In the genomic region with DNA sequence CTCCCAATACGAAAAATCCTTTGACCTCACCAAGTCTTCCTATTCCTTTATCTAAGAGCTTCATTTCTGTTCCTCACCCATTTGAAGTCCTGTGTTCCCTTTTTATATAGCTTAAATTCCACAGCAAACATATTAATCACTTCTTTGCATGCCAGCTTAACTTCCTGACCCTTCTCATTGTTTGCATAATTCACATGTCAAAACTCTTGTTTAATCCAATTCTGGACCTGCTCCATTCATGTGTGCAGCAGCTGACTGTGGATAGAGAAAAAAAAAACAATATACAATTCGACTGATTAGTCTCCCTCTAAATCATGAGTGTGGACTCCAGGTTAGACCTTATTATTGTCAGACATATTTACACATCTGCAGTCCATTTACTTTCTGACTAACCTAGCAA, we compare ENCODE assay signal across 29 cellular contexts.
"Had no signal": no experiment of that assay in that cellular context is flagged by ENCODE, and none has a peak within 500 bp of the region (broad histone marks: within the 10 kb centered on the region; RNA-seq: fewer than 3 reads in every experiment).

No MANE protein-coding gene starts in this region.

- H3K27ac ChIP-seq: adrenal gland, body of pancreas, breast epithelium, KMS-11, SJCRH30, SK-N-MC had no signal

- H3K4me3 ChIP-seq: adrenal gland, body of pancreas, breast epithelium, SJCRH30, SK-N-MC had no signal

- H3K36me3 ChIP-seq: adrenal gland, breast epithelium, SJCRH30 had no signal

- H3K27me3 ChIP-seq: adrenal gland, body of pancreas, breast epithelium, SJCRH30 had no signal

- H3K9me3 ChIP-seq: adrenal gland, body of pancreas, breast epithelium, SJCRH30 had no signal

- FAIRE-seq: astrocyte, TTC549 had no signal

- H3K4me1 ChIP-seq: adrenal gland, body of pancreas, breast epithelium, SJCRH30 had no signal

- DNase-seq: activated CD4-positive, alpha-beta T cell treated with anti-CD3 and anti-CD28 coated beads for 36 hours; activated CD4-positive, alpha-beta T cell treated with anti-CD3 and anti-CD28 coated beads, Interleukin-2, amount 10 ng/mL, durations not matched to agents 7 days and 5 days; activated CD4-positive, alpha-beta T cell treated with anti-CD3 and anti-CD28 coated beads, Interleukin-2, amount 50 U/mL, for 48 hours; activated CD8-positive, alpha-beta T cell treated with anti-CD3 and anti-CD28 coated beads, Interleukin-2, amount 10 ng/mL, durations not matched to agents 7 days and 5 days; activated gamma-delta T cell treated with Interleukin-2 at 50 U/mL for 16 hours; activated naive CD4-positive, alpha-beta T cell treated with anti-CD3 and anti-CD28 coated beads for 36 hours; activated T-cell treated with anti-CD3 and anti-CD28 coated beads, Interleukin-2, amount 50 U/mL, for 24 hours; adrenal gland; body of pancreas; caudate nucleus; cerebellar nuclear complex; NCI-H1092 treated with DMSO at 0.1 percent for 48 hours; NCI-H146; NCI-H187; NCI-H2029 treated with DMSO at 0.1 percent for 48 hours; NCI-H2107; NCI-H2171; NCI-H446; NCI-H510A treated with DMSO at 0.1 percent for 48 hours; NCI-H526 treated with DMSO at 0.1 percent for 48 hours; NCI-H82; NK-92 treated with Interleukin-12 subunit alpha and Interleukin-12 subunit beta, amount 100 ng/mL, for 24 hours; SHP77; SJCRH30 had no signal
